In genomic region chr14:56659964-56660551, GRCh38 we compare ENCODE assay signal across 9 cellular contexts.
DNase-seq lines count a peak whose midpoint lies in the region; ATAC-seq, FAIRE-seq and TF ChIP-seq lines count a peak whose summit lies in the region.
"Had no signal": no experiment of that assay in that cellular context is flagged by ENCODE, and none has a peak within 500 bp of the region (broad histone marks: within the 10 kb centered on the region; RNA-seq: fewer than 3 reads in every experiment).

No MANE protein-coding gene starts in this region.

- peaks cover 3% of the 10 kb centered on the region for H3K9me3 Mint-ChIP-seq in activated T-helper 17 cell treated with anti-CD3 and anti-CD28 coated beads, Interleukin-2, amount 50 U/mL, for 72 hours
- H3K9me3 Mint-ChIP-seq: stimulated activated naive CD8-positive, alpha-beta T cell treated with anti-CD3 and anti-CD28 coated beads, Interleukin-15, Interleukin-2, amounts not matched to agents 100 ng/mL and 50 ng/mL, for 24 hours had no signal

- no peak overlapping the region for H3K4me3 ChIP-seq in AG09309 (ENCODE audit: control insufficient read depth, low read depth, low read length)

- DNase-seq in AG09309 (ENCODE audit: low read depth) (peak; percentile 13), NCI-H2029 treated with DMSO at 0.1 percent for 48 hours (lab: John Stamatoyannopoulos, UW) (peak; percentile 88), iPS-NIHi7 (ENCODE audit: extremely low spot score) (peak; percentile 68), urothelium cell line (ENCODE audit: low spot score) (peak; percentile 75), NCI-H1930 (lab: John Stamatoyannopoulos, UW) (no peak)

- FAIRE-seq in urothelium cell line (lab: Jason Lieb, UNC) = peak; percentile 93

- peak; percentile 58 for ATAC-seq in GM18867 (IDR thresholded peaks at IDR 0.05; ENCODE audit: unreplicated experiment)
- no peak for ATAC-seq in activated T-helper 17 cell treated with anti-CD3 and anti-CD28 coated beads, Interleukin-2, amount 50 U/mL, for 72 hours (replicated peaks)

- H3K4me3 Mint-ChIP-seq in activated T-helper 17 cell treated with anti-CD3 and anti-CD28 coated beads, Interleukin-2, amount 50 U/mL, for 72 hours = no peak overlapping the region
- H3K4me3 Mint-ChIP-seq: stimulated activated naive CD8-positive, alpha-beta T cell treated with anti-CD3 and anti-CD28 coated beads, Interleukin-15, Interleukin-2, amounts not matched to agents 100 ng/mL and 50 ng/mL, for 24 hours had no signal

- no peaks in the 10 kb centered on the region for H3K4me1 Mint-ChIP-seq in activated T-helper 17 cell treated with anti-CD3 and anti-CD28 coated beads, Interleukin-2, amount 50 U/mL, for 72 hours

- H3K27me3 Mint-ChIP-seq in activated T-helper 17 cell treated with anti-CD3 and anti-CD28 coated beads, Interleukin-2, amount 50 U/mL, for 72 hours = peaks cover 3% of the 10 kb centered on the region
- H3K27me3 Mint-ChIP-seq: stimulated activated naive CD8-positive, alpha-beta T cell treated with anti-CD3 and anti-CD28 coated beads, Interleukin-15, Interleukin-2, amounts not matched to agents 100 ng/mL and 50 ng/mL, for 24 hours had no signal

- no peak overlapping the region for H3K27ac ChIP-seq in VCaP

- TF ChIP-seq CTCF in AG09309 (IDR thresholded peaks at IDR 0.05; ENCODE audit: control insufficient read depth, insufficient read depth, low read depth, low read length, missing control alignments) (peak; percentile 65), VCaP (conservative IDR thresholded peaks at IDR 0.05) (peak; percentile 88)

- no peak overlapping the region for H3K27ac Mint-ChIP-seq in activated T-helper 17 cell treated with anti-CD3 and anti-CD28 coated beads, Interleukin-2, amount 50 U/mL, for 72 hours
- H3K27ac Mint-ChIP-seq: stimulated activated naive CD8-positive, alpha-beta T cell treated with anti-CD3 and anti-CD28 coated beads, Interleukin-15, Interleukin-2, amounts not matched to agents 100 ng/mL and 50 ng/mL, for 24 hours had no signal

- H3K36me3 Mint-ChIP-seq in activated T-helper 17 cell treated with anti-CD3 and anti-CD28 coated beads, Interleukin-2, amount 50 U/mL, for 72 hours (ENCODE audit: low read depth) = no peaks in the 10 kb centered on the region

Comparison
In these comparisons a context has a peak if more than half of its experiments do, and no peak if none do; other contexts are left out.
1. DNase-seq: peak in AG09309 (single experiment), NCI-H2029 treated with DMSO at 0.1 percent for 48 hours (single experiment), iPS-NIHi7 (single experiment) and urothelium cell line (single experiment); none in NCI-H1930 (0 of 2).